Comparison of ENCODE assay signal across 8 cellular contexts in genomic region chrX:14872355-14872754, GRCh38. TPM values are rescaled to one million over a fixed set of nuclear protein-coding genes. Genes with fewer than 3 reads are reported as not detected.
A peak's percentile ranks its signal among the peaks of the same experiment; 100 is the strongest.
DNase-seq lines count a peak whose midpoint lies in the region; ATAC-seq, FAIRE-seq and TF ChIP-seq lines count a peak whose summit lies in the region.

No MANE protein-coding gene starts in this region.

- intact Hi-C loops in pancreas (cut with DNase I), result no loop called here

- no peak overlapping the region for H3K27ac ChIP-seq in pancreas

- peak overlapping the region in 1 of 2 donors; percentile 88 for H3K27ac Mint-ChIP-seq in effector memory CD8-positive, alpha-beta T cell

- TF ChIP-seq CTCF in pancreas (IDR thresholded peaks at IDR 0.05), result no peak

- FAIRE-seq in pancreas (lab: Jason Lieb, UNC), result no peak

- 14 to 35% methylated on average over 7 of the region's 7 CpGs for WGBS in pancreas, 2 donors

- DNase-seq in ELR (ENCODE audit: low read depth) (peak; percentile 37), NCI-H69 (lab: John Stamatoyannopoulos, UW) (peak; percentile 31), pancreas (no peak), HuH-7 (ENCODE audit: low spot score) (no peak), hippocampal formation (lab: John Stamatoyannopoulos, UW) (no peak), kidney glomerular epithelial cell (lab: John Stamatoyannopoulos, UW) (no peak), NCI-H1092 treated with DMSO at 0.1 percent for 48 hours (lab: John Stamatoyannopoulos, UW) (no peak)
- no peak for DNase-seq in effector memory CD8-positive, alpha-beta T cell

- peak overlapping the region in 3 of 4 donors; percentile 16 to 58 (median 53) for H3K4me3 ChIP-seq in pancreas

- no peaks in the 10 kb centered on the region for H3K4me1 Mint-ChIP-seq in effector memory CD8-positive, alpha-beta T cell (ENCODE audit: low read depth in 2 of 2)

- no peaks in the 10 kb centered on the region for H3K9me3 ChIP-seq in pancreas

- H3K4me1 ChIP-seq in pancreas, result no peaks in the 10 kb centered on the region

- no peaks in the 10 kb centered on the region for H3K27me3 ChIP-seq in pancreas

- H3K27me3 Mint-ChIP-seq in effector memory CD8-positive, alpha-beta T cell, result no peaks in the 10 kb centered on the region

- H3K4me3 Mint-ChIP-seq in effector memory CD8-positive, alpha-beta T cell, result peak overlapping the region; percentile 82 to 86

- no peaks in the 10 kb centered on the region for H3K36me3 ChIP-seq in pancreas

- H3K9me3 Mint-ChIP-seq in effector memory CD8-positive, alpha-beta T cell, result no peaks in the 10 kb centered on the region

- peaks cover 4% of the 10 kb centered on the region for H3K36me3 Mint-ChIP-seq in effector memory CD8-positive, alpha-beta T cell (ENCODE audit: insufficient read depth)

- no peak for ATAC-seq in effector memory CD8-positive, alpha-beta T cell (replicated peaks)
- no peak for ATAC-seq in pancreas

RNA-seq across cellular contexts. Expression of gene FANCB, which starts 0.5 kb away (rescaled TPM):
- total RNA-seq in pancreas, result under 1 TPM; 0.14 to 0.83 (median 0.39) TPM
- under 1 TPM; 0.08 to 0.19 TPM for polyA plus RNA-seq in pancreas

RNA-seq across cellular contexts. Expression of gene MOSPD2, which starts 0.9 kb away (rescaled TPM):
- 1 to 10 TPM; 3.1 to 8.3 (median 5.2) TPM for total RNA-seq in pancreas
- polyA plus RNA-seq in pancreas, result 1 to 10 TPM; 1.9 to 3.0 TPM

Comparison
In these comparisons a context has a peak if more than half of its experiments do, and no peak if none do; other contexts are left out.
1. DNase-seq: peak in ELR (single experiment) and NCI-H69 (single experiment); none in effector memory CD8-positive, alpha-beta T cell (0 of 3), pancreas (0 of 6), HuH-7 (single experiment), hippocampal formation (0 of 2), kidney glomerular epithelial cell (single experiment) and NCI-H1092 treated with DMSO at 0.1 percent for 48 hours (single experiment).